ENCODE assay signal across 9 cellular contexts in the genomic region with DNA sequence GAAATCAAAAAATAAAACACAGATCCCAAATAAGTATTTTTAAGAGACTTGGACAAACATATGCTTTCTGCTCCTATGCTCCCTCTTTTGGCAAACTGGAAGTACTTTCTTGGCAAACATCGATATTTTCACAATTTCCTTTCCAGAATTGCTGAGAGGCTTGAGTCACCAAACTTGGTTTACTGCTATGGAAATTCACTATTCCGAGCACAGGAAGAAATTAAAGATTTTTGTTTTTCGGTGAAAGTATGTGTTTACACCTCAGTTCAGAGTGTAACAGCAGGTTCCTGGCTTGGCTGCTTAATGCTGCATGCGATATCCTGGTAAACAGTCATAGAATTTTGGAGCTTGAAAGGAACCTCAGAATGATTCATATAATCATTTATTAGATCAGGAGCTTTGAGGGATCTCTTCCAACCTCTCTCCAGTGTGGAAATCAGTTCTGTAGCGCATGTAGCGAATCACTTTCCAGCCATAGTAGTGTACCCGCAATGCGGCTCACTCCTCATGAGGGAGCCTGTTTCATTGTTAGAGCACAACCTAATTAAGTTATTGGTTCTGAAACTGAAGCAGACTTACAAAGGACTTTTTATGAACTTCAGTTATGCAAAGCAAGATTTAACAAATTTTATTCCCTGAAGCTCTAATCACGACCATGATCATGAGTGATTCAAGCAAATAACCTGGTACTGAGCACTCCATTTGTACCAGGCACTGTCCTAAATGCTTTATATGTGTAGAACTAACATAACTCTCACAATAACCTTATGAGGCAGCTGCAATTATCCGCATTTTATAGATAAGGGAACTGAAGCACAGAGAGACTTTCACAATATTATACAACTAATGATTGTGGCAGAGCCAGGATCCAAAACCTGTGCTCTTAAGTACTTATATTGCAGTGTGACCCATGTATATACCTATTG. TPM values are rescaled to one million over a fixed set of nuclear protein-coding genes. Genes with fewer than 3 reads are reported as not detected.
DNase-seq lines count a peak whose midpoint lies in the region; ATAC-seq and TF ChIP-seq lines count a peak whose summit lies in the region.
"Had no signal": no experiment of that assay in that cellular context is flagged by ENCODE, and none has a peak within 500 bp of the region (broad histone marks: within the 10 kb centered on the region; RNA-seq: fewer than 3 reads in every experiment).

No MANE protein-coding gene starts in this region.

- H3K4me3 Mint-ChIP-seq in activated naive CD8-positive, alpha-beta T cell treated with anti-CD3 and anti-CD28 coated beads, Interleukin-2, amount 50 U/mL, for 24 hours = no peak overlapping the region

- no peaks in the 10 kb centered on the region for H3K4me1 Mint-ChIP-seq in activated naive CD8-positive, alpha-beta T cell treated with anti-CD3 and anti-CD28 coated beads, Interleukin-2, amount 50 U/mL, for 24 hours

- H4K20me1 ChIP-seq in osteoblast (ENCODE audit: insufficient read depth, low read length) = no peaks in the 10 kb centered on the region

- peak overlapping the region; percentile 96 for H3K4me2 ChIP-seq in osteoblast (ENCODE audit: insufficient read depth, low read length)

- H3K27me3 Mint-ChIP-seq in activated naive CD8-positive, alpha-beta T cell treated with anti-CD3 and anti-CD28 coated beads, Interleukin-2, amount 50 U/mL, for 24 hours = no peaks in the 10 kb centered on the region

- H3K27me3 ChIP-seq in Peyer's patch (no peaks in the 10 kb centered on the region), osteoblast (ENCODE audit: insufficient read depth, low read length) (no peaks in the 10 kb centered on the region)
- H3K27me3 ChIP-seq: SJSA1 had no signal

- DNase-seq in H4 (ENCODE audit: low spot score) (peak; percentile 69), Peyer's patch (no peak), fibroblast of gingiva (ENCODE audit: low read depth) (peak; percentile 86), osteoblast (ENCODE audit: insufficient read length, low spot score, missing footprints) (peak; percentile 5)
- DNase-seq in activated naive CD8-positive, alpha-beta T cell treated with anti-CD3 and anti-CD28 coated beads, Interleukin-2, amount 50 U/mL, for 24 hours = no peak

- ATAC-seq in GM18907 (IDR thresholded peaks at IDR 0.05; ENCODE audit: unreplicated experiment) (no peak), HG03460 (IDR thresholded peaks at IDR 0.05; ENCODE audit: unreplicated experiment) (no peak), GM18861 (IDR thresholded peaks at IDR 0.05; ENCODE audit: unreplicated experiment) (no peak)
- no peak for ATAC-seq in activated naive CD8-positive, alpha-beta T cell treated with anti-CD3 and anti-CD28 coated beads, Interleukin-2, amount 50 U/mL, for 24 hours

- peak overlapping the region in 2 of 4 donors; percentile 30 to 31 for H3K4me3 ChIP-seq in Peyer's patch
- H3K4me3 ChIP-seq in osteoblast (ENCODE audit: insufficient read depth, low read length) = peak overlapping the region; percentile 64
- H3K4me3 ChIP-seq: SJSA1 had no signal

- no peaks in the 10 kb centered on the region for H3K9me3 Mint-ChIP-seq in activated naive CD8-positive, alpha-beta T cell treated with anti-CD3 and anti-CD28 coated beads, Interleukin-2, amount 50 U/mL, for 24 hours

- H3K27ac ChIP-seq in Peyer's patch (peak overlapping the region in 2 of 4 donors; percentile 48 to 50), osteoblast (ENCODE audit: low read depth, low read length) (peak overlapping the region; percentile 78)
- H3K27ac ChIP-seq: SJSA1 had no signal

- H3K4me1 ChIP-seq in Peyer's patch (peaks cover 0 to 3% (median 0%) of the 10 kb centered on the region in 4 donors), osteoblast (ENCODE audit: insufficient read depth, low read length) (peaks cover 14% of the 10 kb centered on the region)
- H3K4me1 ChIP-seq: SJSA1 had no signal

- H3K36me3 ChIP-seq in Peyer's patch (no peaks in the 10 kb centered on the region), osteoblast (ENCODE audit: insufficient read depth, low read length) (no peaks in the 10 kb centered on the region)
- H3K36me3 ChIP-seq: SJSA1 had no signal

- peak overlapping the region; percentile 63 for H2AFZ ChIP-seq in osteoblast (ENCODE audit: low read length)

- H3K27ac Mint-ChIP-seq in activated naive CD8-positive, alpha-beta T cell treated with anti-CD3 and anti-CD28 coated beads, Interleukin-2, amount 50 U/mL, for 24 hours = no peak overlapping the region

- no peaks in the 10 kb centered on the region for H3K36me3 Mint-ChIP-seq in activated naive CD8-positive, alpha-beta T cell treated with anti-CD3 and anti-CD28 coated beads, Interleukin-2, amount 50 U/mL, for 24 hours (ENCODE audit: low read depth)

- peak in 5 of 6 experiments; percentile 32 to 68 (median 61) for TF ChIP-seq CTCF in Peyer's patch (IDR thresholded peaks at IDR 0.05)
- peak; percentile 72 for TF ChIP-seq CTCF in osteoblast (IDR thresholded peaks at IDR 0.05; ENCODE audit: extremely low read depth, low read depth, low read length)

- no peak for TF ChIP-seq POLR2A in Peyer's patch (IDR thresholded peaks at IDR 0.05)

- no peaks in the 10 kb centered on the region for H3K79me2 ChIP-seq in osteoblast (ENCODE audit: insufficient read depth, low read length)

- H3K9me3 ChIP-seq in Peyer's patch = no peaks in the 10 kb centered on the region
- H3K9me3 ChIP-seq in osteoblast (ENCODE audit: low read depth, low read length) = no peaks in the 10 kb centered on the region
- H3K9me3 ChIP-seq: SJSA1 had no signal

RNA-seq across cellular contexts. Expression of a gene that starts 56.4 kb away (rescaled TPM):
- total RNA-seq in H4 (2014; rRNA removed; shearing (Covaris generic)) = 50.5 and 74.7 TPM in 2 replicates
- total RNA-seq in Peyer's patch (100 to 1,000 TPM; 102 to 239 (median 208) TPM), osteoblast (105 and 107 TPM in 2 replicates)

Comparison
In these comparisons a context has a peak if more than half of its experiments do, and no peak if none do; other contexts are left out.
1. DNase-seq: peak in H4 (single experiment), fibroblast of gingiva (single experiment) and osteoblast (single experiment); none in Peyer's patch (0 of 3) and activated naive CD8-positive, alpha-beta T cell treated with anti-CD3 and anti-CD28 coated beads, Interleukin-2, amount 50 U/mL, for 24 hours (single experiment).